1 cellular context compared by ENCODE assay signal in the genomic region with DNA sequence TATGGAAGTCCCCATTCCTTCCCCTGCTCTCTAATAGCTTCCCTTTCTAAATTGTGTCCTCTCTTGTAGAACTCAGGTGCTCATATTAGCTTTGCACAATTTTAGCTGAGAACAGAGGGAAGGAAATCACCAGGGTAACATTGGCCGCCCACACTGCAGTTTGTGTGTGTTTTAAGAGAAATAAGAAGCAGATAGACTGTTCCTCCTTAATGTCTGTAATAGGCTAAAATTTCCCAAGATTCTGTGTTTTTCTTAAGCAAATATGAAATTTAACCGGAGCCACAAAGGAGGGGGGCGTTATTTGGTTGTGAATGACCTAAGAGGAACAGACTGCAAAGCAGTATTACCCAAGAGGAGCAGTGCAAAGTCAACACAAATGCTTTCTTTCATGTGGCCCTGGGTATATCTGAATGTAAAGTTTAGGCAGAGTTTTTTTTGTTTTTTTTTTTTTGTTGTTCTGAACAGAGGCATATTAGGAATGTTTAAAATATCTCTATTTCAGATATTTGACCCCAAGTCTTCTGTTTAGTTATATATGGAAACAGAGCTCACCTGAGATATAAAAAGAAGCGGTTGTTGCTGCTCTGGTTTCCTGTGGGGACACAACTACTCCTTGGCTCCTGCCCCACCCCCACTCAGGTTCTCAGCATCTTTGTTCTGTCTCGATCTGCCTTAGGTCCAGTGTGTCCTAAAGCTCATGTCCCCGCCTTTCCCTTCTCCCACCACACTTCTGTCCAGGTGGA.
A peak's percentile ranks its signal among the peaks of the same experiment; 100 is the strongest.
TF ChIP-seq lines count a peak whose summit lies in the region.

No MANE protein-coding gene starts in this region.

TF ChIP-seq in HepG2, 621 proteins besides CTCF, POLR2A, EP300 and RAD21 (continued from another document):
- TF ChIP-seq SOX6 (IDR thresholded peaks at IDR 0.05): no peak
- TF ChIP-seq SOX6 (CRISPR knock-in tag; IDR thresholded peaks at IDR 0.05): peak; percentile 62; the same call in 1 of the 2 replicates
- TF ChIP-seq YY1 (IDR thresholded peaks at IDR 0.05; ENCODE audit: insufficient read depth, insufficient replicate concordance, low read depth, low read length): no peak
- no peak for TF ChIP-seq NR2F6 (IDR thresholded peaks at IDR 0.05)
- no peak for TF ChIP-seq NR2F6 (CRISPR knock-in tag; IDR thresholded peaks at IDR 0.05)
- no peak for TF ChIP-seq ZNF589 (CRISPR knock-in tag; conservative IDR thresholded peaks at IDR 0.05)
- peak; percentile 29; the same call in 1 of the 2 replicates for TF ChIP-seq NCOA2 (CRISPR knock-in tag; IDR thresholded peaks at IDR 0.05)
- peak; percentile 63 for TF ChIP-seq HNF4A (CRISPR knock-in tag; IDR thresholded peaks at IDR 0.05)
- TF ChIP-seq, protein P1, sequence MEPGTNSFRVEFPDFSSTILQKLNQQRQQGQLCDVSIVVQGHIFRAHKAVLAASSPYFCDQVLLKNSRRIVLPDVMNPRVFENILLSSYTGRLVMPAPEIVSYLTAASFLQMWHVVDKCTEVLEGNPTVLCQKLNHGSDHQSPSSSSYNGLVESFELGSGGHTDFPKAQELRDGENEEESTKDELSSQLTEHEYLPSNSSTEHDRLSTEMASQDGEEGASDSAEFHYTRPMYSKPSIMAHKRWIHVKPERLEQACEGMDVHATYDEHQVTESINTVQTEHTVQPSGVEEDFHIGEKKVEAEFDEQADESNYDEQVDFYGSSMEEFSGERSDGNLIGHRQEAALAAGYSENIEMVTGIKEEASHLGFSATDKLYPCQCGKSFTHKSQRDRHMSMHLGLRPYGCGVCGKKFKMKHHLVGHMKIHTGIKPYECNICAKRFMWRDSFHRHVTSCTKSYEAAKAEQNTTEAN (CRISPR knock-in tag; conservative IDR thresholded peaks at IDR 0.05): 0 out of 2 replicates have a peak, but pooled peaks have one; percentile 40
- TF ChIP-seq ASH2L (IDR thresholded peaks at IDR 0.05; ENCODE audit: insufficient read length, low read depth, low read length): peak; percentile 17
- 0 out of 2 replicates have a peak, but pooled peaks have one; percentile 29 for TF ChIP-seq KDM6A (CRISPR knock-in tag; IDR thresholded peaks at IDR 0.05; ENCODE audit: low read depth)
- no peak for TF ChIP-seq KAT8 (CRISPR knock-in tag; IDR thresholded peaks at IDR 0.05)
- no peak for TF ChIP-seq ZNF136 (CRISPR knock-in tag; IDR thresholded peaks at IDR 0.05; ENCODE audit: low read depth)
- 0 out of 2 replicates have a peak, but pooled peaks have one; percentile 19 for TF ChIP-seq SIX1 (CRISPR knock-in tag; IDR thresholded peaks at IDR 0.05; ENCODE audit: borderline replicate concordance)
- peak; percentile 57; the same call in 1 of the 2 replicates for TF ChIP-seq CREM (IDR thresholded peaks at IDR 0.05)
- TF ChIP-seq CREM (CRISPR knock-in tag; IDR thresholded peaks at IDR 0.05): no peak
- 0 out of 2 replicates have a peak, but pooled peaks have one; percentile 31 for TF ChIP-seq PHF21A (CRISPR knock-in tag; IDR thresholded peaks at IDR 0.05)
- TF ChIP-seq, protein P2, sequence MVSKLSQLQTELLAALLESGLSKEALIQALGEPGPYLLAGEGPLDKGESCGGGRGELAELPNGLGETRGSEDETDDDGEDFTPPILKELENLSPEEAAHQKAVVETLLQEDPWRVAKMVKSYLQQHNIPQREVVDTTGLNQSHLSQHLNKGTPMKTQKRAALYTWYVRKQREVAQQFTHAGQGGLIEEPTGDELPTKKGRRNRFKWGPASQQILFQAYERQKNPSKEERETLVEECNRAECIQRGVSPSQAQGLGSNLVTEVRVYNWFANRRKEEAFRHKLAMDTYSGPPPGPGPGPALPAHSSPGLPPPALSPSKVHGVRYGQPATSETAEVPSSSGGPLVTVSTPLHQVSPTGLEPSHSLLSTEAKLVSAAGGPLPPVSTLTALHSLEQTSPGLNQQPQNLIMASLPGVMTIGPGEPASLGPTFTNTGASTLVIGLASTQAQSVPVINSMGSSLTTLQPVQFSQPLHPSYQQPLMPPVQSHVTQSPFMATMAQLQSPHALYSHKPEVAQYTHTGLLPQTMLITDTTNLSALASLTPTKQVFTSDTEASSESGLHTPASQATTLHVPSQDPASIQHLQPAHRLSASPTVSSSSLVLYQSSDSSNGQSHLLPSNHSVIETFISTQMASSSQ (IDR thresholded peaks at IDR 0.05; ENCODE audit: low read depth): no peak
- TF ChIP-seq, protein P2 (CRISPR knock-in tag; IDR thresholded peaks at IDR 0.05; ENCODE audit: borderline replicate concordance): no peak
- no peak for TF ChIP-seq FOXA1 (IDR thresholded peaks at IDR 0.05)
- peak; percentile 73 for TF ChIP-seq FOXA1 (CRISPR knock-in tag; IDR thresholded peaks at IDR 0.05)
- TF ChIP-seq, protein P3, sequence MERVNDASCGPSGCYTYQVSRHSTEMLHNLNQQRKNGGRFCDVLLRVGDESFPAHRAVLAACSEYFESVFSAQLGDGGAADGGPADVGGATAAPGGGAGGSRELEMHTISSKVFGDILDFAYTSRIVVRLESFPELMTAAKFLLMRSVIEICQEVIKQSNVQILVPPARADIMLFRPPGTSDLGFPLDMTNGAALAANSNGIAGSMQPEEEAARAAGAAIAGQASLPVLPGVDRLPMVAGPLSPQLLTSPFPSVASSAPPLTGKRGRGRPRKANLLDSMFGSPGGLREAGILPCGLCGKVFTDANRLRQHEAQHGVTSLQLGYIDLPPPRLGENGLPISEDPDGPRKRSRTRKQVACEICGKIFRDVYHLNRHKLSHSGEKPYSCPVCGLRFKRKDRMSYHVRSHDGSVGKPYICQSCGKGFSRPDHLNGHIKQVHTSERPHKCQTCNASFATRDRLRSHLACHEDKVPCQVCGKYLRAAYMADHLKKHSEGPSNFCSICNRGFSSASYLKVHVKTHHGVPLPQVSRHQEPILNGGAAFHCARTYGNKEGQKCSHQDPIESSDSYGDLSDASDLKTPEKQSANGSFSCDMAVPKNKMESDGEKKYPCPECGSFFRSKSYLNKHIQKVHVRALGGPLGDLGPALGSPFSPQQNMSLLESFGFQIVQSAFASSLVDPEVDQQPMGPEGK (CRISPR knock-in tag; IDR thresholded peaks at IDR 0.05): 0 out of 2 replicates have a peak, but pooled peaks have one; percentile 20
- TF ChIP-seq FOSL2 (CRISPR knock-in tag; IDR thresholded peaks at IDR 0.05): 0 out of 2 replicates have a peak, but pooled peaks have one; percentile 5
